ENCODE assay signal across 13 cellular contexts in genomic region chr6:37920667-37921066, GRCh38.
DNase-seq lines count a peak whose midpoint lies in the region; ATAC-seq lines count a peak whose summit lies in the region.
"Had no signal": no experiment of that assay in that cellular context is flagged by ENCODE, and none has a peak within 500 bp of the region (broad histone marks: within the 10 kb centered on the region; RNA-seq: fewer than 3 reads in every experiment).

No MANE protein-coding gene starts in this region.

- DNase-seq in H7, result peak; percentile 8
- peak; percentile 27 for DNase-seq in NCI-H146 treated with DMSO at 0.1 percent for 48 hours (lab: John Stamatoyannopoulos, UW; ENCODE audit: unreplicated experiment)
- DNase-seq in medulla oblongata (ENCODE audit: extremely low spot score), result peak; percentile 37
- no peak for DNase-seq in ureter (ENCODE audit: low spot score)
- DNase-seq in AG08395 (ENCODE audit: low spot score), result no peak
- no peak for DNase-seq in RPMI8226
- DNase-seq: activated naive CD8-positive, alpha-beta T cell treated with anti-CD3 and anti-CD28 coated beads, Interleukin-2, amount 10 ng/mL, durations not matched to agents 7 days and 5 days; kidney; MM.1S; thyroid gland had no signal

- H3K4me1 ChIP-seq in ectodermal cell (ENCODE audit: control insufficient read depth, insufficient read depth, low read length), result peaks cover 7% of the 10 kb centered on the region

- H3K36me3 ChIP-seq in H7 (replicated peaks; ENCODE audit: control insufficient read depth, insufficient read depth, low read length) (no peaks in the 10 kb centered on the region), ectodermal cell (ENCODE audit: control insufficient read depth, insufficient read depth, low read length) (no peaks in the 10 kb centered on the region)
- H3K36me3 ChIP-seq: thyroid gland had no signal

- no peaks in the 10 kb centered on the region for H3K9me3 ChIP-seq in ectodermal cell (ENCODE audit: control insufficient read depth, low read length)
- H3K9me3 ChIP-seq: BLaER1, thyroid gland had no signal

- H3K27me3 ChIP-seq in H7 (ENCODE audit: control insufficient read depth, insufficient read depth, low read length) (no peaks in the 10 kb centered on the region), ectodermal cell (ENCODE audit: control insufficient read depth, insufficient read depth, low read length, poor library complexity, severe bottlenecking) (no peaks in the 10 kb centered on the region)
- H3K27me3 ChIP-seq: BLaER1, thyroid gland had no signal

- H3K27ac ChIP-seq in ectodermal cell (ENCODE audit: insufficient read depth, low read depth, low read length, poor library complexity, severe bottlenecking), result peak overlapping the region; percentile 46
- H3K27ac ChIP-seq: BLaER1, thyroid gland had no signal

- 37 to 39% methylated on average over 2 of the region's 2 CpGs for WGBS in ectodermal cell, 2 experiments

- no peak for ATAC-seq in GM19397 (IDR thresholded peaks at IDR 0.05; ENCODE audit: unreplicated experiment)

- no peak overlapping the region for H3K4me3 ChIP-seq in H7 (ENCODE audit: insufficient read depth, low read depth, low read length)
- H3K4me3 ChIP-seq in ectodermal cell (ENCODE audit: insufficient read depth, low read depth, low read length), result no peak overlapping the region
- H3K4me3 ChIP-seq: BLaER1, thyroid gland had no signal

Comparison
In these comparisons a context has a peak if more than half of its experiments do, and no peak if none do; other contexts are left out.
1. DNase-seq: peak in H7 (single experiment), NCI-H146 treated with DMSO at 0.1 percent for 48 hours (single experiment) and medulla oblongata (single experiment); none in ureter (single experiment), AG08395 (single experiment) and RPMI8226 (single experiment).